ENCODE assay signal across 1 cellular context in the genomic region with DNA sequence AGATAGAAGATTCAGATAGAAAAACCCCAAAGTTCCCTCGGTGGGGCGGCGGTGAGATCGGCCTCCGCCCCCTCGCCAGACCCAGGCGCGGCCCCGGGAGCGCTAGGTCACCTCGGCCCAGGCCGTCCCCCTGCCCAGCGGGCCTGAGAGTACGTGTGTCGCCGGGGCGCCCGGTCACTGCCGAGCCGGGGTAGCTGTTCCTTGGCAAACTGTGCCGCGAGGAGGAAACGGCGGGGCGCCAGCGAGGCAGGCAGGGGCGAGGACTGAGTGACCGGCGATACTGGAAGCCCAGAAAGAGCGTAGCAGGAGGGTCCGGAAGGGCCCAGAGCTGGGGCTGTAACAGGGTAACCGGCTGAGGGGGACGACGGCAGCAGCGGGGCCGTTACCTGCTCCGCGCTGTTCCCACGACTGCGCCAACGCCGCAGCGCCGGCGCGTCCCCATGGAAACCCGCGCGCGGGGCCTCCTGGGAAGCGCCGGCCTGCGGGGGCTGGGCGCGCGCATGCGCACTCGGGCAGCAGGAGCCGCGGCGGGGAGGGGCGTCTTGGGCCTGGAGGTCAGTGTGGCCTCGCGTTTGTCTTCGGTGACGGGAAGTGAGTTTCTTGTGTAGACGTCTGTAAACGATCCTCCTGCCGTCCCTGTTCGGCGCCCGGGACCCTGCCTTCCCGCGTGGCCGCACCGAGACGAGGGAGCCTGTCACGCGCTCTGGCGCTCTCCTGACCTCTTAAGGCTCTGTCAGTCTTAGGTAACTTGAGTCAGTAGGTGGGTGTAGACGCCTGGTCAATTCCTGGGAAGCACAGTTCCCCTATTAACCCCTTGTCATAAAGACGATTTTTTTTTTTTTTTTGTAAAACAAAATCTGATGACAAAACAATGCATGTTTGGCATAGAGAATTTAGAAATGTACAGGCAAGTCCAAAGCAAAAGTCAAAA.
TF ChIP-seq lines count a peak whose summit lies in the region.

A gene (minus strand): TSS at position 440 of the 931 bp plus-strand sequence. CDS start 17,285 bp downstream, outside the sequence.

TF ChIP-seq in K562, 482 proteins besides CTCF, POLR2A, EP300 and RAD21 (continued from another document):
- TF ChIP-seq, protein P1, sequence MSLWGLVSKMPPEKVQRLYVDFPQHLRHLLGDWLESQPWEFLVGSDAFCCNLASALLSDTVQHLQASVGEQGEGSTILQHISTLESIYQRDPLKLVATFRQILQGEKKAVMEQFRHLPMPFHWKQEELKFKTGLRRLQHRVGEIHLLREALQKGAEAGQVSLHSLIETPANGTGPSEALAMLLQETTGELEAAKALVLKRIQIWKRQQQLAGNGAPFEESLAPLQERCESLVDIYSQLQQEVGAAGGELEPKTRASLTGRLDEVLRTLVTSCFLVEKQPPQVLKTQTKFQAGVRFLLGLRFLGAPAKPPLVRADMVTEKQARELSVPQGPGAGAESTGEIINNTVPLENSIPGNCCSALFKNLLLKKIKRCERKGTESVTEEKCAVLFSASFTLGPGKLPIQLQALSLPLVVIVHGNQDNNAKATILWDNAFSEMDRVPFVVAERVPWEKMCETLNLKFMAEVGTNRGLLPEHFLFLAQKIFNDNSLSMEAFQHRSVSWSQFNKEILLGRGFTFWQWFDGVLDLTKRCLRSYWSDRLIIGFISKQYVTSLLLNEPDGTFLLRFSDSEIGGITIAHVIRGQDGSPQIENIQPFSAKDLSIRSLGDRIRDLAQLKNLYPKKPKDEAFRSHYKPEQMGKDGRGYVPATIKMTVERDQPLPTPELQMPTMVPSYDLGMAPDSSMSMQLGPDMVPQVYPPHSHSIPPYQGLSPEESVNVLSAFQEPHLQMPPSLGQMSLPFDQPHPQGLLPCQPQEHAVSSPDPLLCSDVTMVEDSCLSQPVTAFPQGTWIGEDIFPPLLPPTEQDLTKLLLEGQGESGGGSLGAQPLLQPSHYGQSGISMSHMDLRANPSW (CRISPR knock-in tag; IDR thresholded peaks at IDR 0.05): no peak; the same call in 1 of the 2 replicates
- peak; percentile 61; the same call in 1 of the 2 replicates for TF ChIP-seq SOX6 (IDR thresholded peaks at IDR 0.05)
- TF ChIP-seq C11orf30 (IDR thresholded peaks at IDR 0.05; ENCODE audit: low read depth): 0 out of 2 replicates have a peak, but pooled peaks have one; percentile 19
- TF ChIP-seq NCOR1 (IDR thresholded peaks at IDR 0.05): peak; percentile 46; the same call in 1 of the 2 replicates
- peak in 1 of 2 experiments; percentile 81; a peak in 1 of 4 replicates for TF ChIP-seq CSDE1 (IDR thresholded peaks at IDR 0.05)
- TF ChIP-seq ZBED1 (IDR thresholded peaks at IDR 0.05): no peak
- no peak for TF ChIP-seq ZNF445 (CRISPR knock-in tag; IDR thresholded peaks at IDR 0.05; ENCODE audit: low read depth)
- TF ChIP-seq NCOA1 (IDR thresholded peaks at IDR 0.05; ENCODE audit: low read depth): no peak
- peak; percentile 43; the same call in 1 of the 2 replicates for TF ChIP-seq ZNF134 (CRISPR knock-in tag; conservative IDR thresholded peaks at IDR 0.05)
- peak; percentile 33 for TF ChIP-seq SMARCA4 (IDR thresholded peaks at IDR 0.05)
- no peak for TF ChIP-seq NELFE (IDR thresholded peaks at IDR 0.05; ENCODE audit: insufficient read depth, insufficient read length)
- TF ChIP-seq, protein P2, sequence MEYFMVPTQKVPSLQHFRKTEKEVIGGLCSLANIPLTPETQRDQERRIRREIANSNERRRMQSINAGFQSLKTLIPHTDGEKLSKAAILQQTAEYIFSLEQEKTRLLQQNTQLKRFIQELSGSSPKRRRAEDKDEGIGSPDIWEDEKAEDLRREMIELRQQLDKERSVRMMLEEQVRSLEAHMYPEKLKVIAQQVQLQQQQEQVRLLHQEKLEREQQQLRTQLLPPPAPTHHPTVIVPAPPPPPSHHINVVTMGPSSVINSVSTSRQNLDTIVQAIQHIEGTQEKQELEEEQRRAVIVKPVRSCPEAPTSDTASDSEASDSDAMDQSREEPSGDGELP (CRISPR knock-in tag; IDR thresholded peaks at IDR 0.05; ENCODE audit: borderline replicate concordance): peak; percentile 71
- TF ChIP-seq, protein P3, sequence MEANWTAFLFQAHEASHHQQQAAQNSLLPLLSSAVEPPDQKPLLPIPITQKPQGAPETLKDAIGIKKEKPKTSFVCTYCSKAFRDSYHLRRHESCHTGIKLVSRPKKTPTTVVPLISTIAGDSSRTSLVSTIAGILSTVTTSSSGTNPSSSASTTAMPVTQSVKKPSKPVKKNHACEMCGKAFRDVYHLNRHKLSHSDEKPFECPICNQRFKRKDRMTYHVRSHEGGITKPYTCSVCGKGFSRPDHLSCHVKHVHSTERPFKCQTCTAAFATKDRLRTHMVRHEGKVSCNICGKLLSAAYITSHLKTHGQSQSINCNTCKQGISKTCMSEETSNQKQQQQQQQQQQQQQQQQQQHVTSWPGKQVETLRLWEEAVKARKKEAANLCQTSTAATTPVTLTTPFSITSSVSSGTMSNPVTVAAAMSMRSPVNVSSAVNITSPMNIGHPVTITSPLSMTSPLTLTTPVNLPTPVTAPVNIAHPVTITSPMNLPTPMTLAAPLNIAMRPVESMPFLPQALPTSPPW (CRISPR knock-in tag; IDR thresholded peaks at IDR 0.05): peak; percentile 94
- no peak for TF ChIP-seq KLF10 (CRISPR knock-in tag; IDR thresholded peaks at IDR 0.05)
- TF ChIP-seq BACH1 (tag; IDR thresholded peaks at IDR 0.05): peak; percentile 52; the same call in 1 of the 2 replicates
- TF ChIP-seq, protein P4, sequence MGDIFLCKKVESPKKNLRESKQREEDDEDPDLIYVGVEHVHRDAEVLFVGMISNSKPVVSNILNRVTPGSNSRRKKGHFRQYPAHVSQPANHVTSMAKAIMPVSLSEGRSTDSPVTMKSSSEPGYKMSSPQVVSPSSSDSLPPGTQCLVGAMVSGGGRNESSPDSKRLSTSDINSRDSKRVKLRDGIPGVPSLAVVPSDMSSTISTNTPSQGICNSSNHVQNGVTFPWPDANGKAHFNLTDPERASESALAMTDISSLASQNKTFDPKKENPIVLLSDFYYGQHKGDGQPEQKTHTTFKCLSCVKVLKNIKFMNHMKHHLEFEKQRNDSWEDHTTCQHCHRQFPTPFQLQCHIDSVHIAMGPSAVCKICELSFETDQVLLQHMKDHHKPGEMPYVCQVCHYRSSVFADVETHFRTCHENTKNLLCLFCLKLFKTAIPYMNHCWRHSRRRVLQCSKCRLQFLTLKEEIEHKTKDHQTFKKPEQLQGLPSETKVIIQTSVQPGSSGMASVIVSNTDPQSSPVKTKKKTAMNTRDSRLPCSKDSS (IDR thresholded peaks at IDR 0.05; ENCODE audit: low read depth, partially characterized antibody): no peak
- no peak for TF ChIP-seq ZNF57 (CRISPR knock-in tag; IDR thresholded peaks at IDR 0.05)
- TF ChIP-seq FUS (optimal IDR thresholded peaks at IDR 0.05; ENCODE audit: low read depth, low read length): no peak
- TF ChIP-seq CEBPB (tag; IDR thresholded peaks at IDR 0.05): no peak; the same call in 1 of the 2 replicates
- no peak for TF ChIP-seq CBX5 (IDR thresholded peaks at IDR 0.05; ENCODE audit: borderline replicate concordance, low read depth)
- no peak for TF ChIP-seq CCAR2 (IDR thresholded peaks at IDR 0.05; ENCODE audit: low read depth, low read length)
- TF ChIP-seq DMBX1 (CRISPR knock-in tag; IDR thresholded peaks at IDR 0.05; ENCODE audit: borderline replicate concordance): peak; percentile 84
- TF ChIP-seq, protein P5, sequence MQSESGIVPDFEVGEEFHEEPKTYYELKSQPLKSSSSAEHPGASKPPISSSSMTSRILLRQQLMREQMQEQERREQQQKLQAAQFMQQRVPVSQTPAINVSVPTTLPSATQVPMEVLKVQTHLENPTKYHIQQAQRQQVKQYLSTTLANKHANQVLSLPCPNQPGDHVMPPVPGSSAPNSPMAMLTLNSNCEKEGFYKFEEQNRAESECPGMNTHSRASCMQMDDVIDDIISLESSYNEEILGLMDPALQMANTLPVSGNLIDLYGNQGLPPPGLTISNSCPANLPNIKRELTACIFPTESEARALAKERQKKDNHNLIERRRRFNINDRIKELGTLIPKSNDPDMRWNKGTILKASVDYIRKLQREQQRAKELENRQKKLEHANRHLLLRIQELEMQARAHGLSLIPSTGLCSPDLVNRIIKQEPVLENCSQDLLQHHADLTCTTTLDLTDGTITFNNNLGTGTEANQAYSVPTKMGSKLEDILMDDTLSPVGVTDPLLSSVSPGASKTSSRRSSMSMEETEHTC (IDR thresholded peaks at IDR 0.05): peak; percentile 90
- TF ChIP-seq, protein P6, sequence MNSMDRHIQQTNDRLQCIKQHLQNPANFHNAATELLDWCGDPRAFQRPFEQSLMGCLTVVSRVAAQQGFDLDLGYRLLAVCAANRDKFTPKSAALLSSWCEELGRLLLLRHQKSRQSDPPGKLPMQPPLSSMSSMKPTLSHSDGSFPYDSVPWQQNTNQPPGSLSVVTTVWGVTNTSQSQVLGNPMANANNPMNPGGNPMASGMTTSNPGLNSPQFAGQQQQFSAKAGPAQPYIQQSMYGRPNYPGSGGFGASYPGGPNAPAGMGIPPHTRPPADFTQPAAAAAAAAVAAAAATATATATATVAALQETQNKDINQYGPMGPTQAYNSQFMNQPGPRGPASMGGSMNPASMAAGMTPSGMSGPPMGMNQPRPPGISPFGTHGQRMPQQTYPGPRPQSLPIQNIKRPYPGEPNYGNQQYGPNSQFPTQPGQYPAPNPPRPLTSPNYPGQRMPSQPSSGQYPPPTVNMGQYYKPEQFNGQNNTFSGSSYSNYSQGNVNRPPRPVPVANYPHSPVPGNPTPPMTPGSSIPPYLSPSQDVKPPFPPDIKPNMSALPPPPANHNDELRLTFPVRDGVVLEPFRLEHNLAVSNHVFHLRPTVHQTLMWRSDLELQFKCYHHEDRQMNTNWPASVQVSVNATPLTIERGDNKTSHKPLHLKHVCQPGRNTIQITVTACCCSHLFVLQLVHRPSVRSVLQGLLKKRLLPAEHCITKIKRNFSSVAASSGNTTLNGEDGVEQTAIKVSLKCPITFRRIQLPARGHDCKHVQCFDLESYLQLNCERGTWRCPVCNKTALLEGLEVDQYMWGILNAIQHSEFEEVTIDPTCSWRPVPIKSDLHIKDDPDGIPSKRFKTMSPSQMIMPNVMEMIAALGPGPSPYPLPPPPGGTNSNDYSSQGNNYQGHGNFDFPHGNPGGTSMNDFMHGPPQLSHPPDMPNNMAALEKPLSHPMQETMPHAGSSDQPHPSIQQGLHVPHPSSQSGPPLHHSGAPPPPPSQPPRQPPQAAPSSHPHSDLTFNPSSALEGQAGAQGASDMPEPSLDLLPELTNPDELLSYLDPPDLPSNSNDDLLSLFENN (IDR thresholded peaks at IDR 0.05; ENCODE audit: low read depth in 2 of 2, low read length in 2 of 2): 0 out of 4 replicates have a peak, but pooled peaks of 1 of the 2 experiments have one; percentile 20
- TF ChIP-seq ILF3 (IDR thresholded peaks at IDR 0.05; ENCODE audit: borderline replicate concordance): peak; percentile 41; the same call in 1 of the 2 replicates
- 0 out of 2 replicates have a peak, but pooled peaks have one; percentile 33 for TF ChIP-seq NCOA6 (IDR thresholded peaks at IDR 0.05)
- no peak for TF ChIP-seq PTTG1 (tag; IDR thresholded peaks at IDR 0.05; ENCODE audit: low read depth)
- 0 out of 2 replicates have a peak, but pooled peaks have one; percentile 64 for TF ChIP-seq ZNF175 (CRISPR knock-in tag; IDR thresholded peaks at IDR 0.05; ENCODE audit: low read depth)
- peak; percentile 74 for TF ChIP-seq ZNF384 (IDR thresholded peaks at IDR 0.05; ENCODE audit: low read depth, low read length)
- no peak for TF ChIP-seq ZNF174 (CRISPR knock-in tag; IDR thresholded peaks at IDR 0.05)
- TF ChIP-seq NFATC3 (IDR thresholded peaks at IDR 0.05): no peak
- TF ChIP-seq ZNF830 (CRISPR knock-in tag; IDR thresholded peaks at IDR 0.05): 0 out of 2 replicates have a peak, but pooled peaks have one; percentile 58
- TF ChIP-seq, protein P7, sequence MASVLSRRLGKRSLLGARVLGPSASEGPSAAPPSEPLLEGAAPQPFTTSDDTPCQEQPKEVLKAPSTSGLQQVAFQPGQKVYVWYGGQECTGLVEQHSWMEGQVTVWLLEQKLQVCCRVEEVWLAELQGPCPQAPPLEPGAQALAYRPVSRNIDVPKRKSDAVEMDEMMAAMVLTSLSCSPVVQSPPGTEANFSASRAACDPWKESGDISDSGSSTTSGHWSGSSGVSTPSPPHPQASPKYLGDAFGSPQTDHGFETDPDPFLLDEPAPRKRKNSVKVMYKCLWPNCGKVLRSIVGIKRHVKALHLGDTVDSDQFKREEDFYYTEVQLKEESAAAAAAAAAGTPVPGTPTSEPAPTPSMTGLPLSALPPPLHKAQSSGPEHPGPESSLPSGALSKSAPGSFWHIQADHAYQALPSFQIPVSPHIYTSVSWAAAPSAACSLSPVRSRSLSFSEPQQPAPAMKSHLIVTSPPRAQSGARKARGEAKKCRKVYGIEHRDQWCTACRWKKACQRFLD (CRISPR knock-in tag; IDR thresholded peaks at IDR 0.05): peak; percentile 83
- peak; percentile 69; the same call in 1 of the 2 replicates for TF ChIP-seq NR3C1 (CRISPR knock-in tag; IDR thresholded peaks at IDR 0.05)
